1 cellular context compared by ENCODE assay signal in genomic region chr4:100372432-100372831, GRCh38.
TF ChIP-seq lines count a peak whose summit lies in the region.

No MANE protein-coding gene starts in this region.

TF ChIP-seq in H1, 55 proteins besides CTCF, POLR2A, EP300 and RAD21 (continued from another document):
- TF ChIP-seq, protein P1, sequence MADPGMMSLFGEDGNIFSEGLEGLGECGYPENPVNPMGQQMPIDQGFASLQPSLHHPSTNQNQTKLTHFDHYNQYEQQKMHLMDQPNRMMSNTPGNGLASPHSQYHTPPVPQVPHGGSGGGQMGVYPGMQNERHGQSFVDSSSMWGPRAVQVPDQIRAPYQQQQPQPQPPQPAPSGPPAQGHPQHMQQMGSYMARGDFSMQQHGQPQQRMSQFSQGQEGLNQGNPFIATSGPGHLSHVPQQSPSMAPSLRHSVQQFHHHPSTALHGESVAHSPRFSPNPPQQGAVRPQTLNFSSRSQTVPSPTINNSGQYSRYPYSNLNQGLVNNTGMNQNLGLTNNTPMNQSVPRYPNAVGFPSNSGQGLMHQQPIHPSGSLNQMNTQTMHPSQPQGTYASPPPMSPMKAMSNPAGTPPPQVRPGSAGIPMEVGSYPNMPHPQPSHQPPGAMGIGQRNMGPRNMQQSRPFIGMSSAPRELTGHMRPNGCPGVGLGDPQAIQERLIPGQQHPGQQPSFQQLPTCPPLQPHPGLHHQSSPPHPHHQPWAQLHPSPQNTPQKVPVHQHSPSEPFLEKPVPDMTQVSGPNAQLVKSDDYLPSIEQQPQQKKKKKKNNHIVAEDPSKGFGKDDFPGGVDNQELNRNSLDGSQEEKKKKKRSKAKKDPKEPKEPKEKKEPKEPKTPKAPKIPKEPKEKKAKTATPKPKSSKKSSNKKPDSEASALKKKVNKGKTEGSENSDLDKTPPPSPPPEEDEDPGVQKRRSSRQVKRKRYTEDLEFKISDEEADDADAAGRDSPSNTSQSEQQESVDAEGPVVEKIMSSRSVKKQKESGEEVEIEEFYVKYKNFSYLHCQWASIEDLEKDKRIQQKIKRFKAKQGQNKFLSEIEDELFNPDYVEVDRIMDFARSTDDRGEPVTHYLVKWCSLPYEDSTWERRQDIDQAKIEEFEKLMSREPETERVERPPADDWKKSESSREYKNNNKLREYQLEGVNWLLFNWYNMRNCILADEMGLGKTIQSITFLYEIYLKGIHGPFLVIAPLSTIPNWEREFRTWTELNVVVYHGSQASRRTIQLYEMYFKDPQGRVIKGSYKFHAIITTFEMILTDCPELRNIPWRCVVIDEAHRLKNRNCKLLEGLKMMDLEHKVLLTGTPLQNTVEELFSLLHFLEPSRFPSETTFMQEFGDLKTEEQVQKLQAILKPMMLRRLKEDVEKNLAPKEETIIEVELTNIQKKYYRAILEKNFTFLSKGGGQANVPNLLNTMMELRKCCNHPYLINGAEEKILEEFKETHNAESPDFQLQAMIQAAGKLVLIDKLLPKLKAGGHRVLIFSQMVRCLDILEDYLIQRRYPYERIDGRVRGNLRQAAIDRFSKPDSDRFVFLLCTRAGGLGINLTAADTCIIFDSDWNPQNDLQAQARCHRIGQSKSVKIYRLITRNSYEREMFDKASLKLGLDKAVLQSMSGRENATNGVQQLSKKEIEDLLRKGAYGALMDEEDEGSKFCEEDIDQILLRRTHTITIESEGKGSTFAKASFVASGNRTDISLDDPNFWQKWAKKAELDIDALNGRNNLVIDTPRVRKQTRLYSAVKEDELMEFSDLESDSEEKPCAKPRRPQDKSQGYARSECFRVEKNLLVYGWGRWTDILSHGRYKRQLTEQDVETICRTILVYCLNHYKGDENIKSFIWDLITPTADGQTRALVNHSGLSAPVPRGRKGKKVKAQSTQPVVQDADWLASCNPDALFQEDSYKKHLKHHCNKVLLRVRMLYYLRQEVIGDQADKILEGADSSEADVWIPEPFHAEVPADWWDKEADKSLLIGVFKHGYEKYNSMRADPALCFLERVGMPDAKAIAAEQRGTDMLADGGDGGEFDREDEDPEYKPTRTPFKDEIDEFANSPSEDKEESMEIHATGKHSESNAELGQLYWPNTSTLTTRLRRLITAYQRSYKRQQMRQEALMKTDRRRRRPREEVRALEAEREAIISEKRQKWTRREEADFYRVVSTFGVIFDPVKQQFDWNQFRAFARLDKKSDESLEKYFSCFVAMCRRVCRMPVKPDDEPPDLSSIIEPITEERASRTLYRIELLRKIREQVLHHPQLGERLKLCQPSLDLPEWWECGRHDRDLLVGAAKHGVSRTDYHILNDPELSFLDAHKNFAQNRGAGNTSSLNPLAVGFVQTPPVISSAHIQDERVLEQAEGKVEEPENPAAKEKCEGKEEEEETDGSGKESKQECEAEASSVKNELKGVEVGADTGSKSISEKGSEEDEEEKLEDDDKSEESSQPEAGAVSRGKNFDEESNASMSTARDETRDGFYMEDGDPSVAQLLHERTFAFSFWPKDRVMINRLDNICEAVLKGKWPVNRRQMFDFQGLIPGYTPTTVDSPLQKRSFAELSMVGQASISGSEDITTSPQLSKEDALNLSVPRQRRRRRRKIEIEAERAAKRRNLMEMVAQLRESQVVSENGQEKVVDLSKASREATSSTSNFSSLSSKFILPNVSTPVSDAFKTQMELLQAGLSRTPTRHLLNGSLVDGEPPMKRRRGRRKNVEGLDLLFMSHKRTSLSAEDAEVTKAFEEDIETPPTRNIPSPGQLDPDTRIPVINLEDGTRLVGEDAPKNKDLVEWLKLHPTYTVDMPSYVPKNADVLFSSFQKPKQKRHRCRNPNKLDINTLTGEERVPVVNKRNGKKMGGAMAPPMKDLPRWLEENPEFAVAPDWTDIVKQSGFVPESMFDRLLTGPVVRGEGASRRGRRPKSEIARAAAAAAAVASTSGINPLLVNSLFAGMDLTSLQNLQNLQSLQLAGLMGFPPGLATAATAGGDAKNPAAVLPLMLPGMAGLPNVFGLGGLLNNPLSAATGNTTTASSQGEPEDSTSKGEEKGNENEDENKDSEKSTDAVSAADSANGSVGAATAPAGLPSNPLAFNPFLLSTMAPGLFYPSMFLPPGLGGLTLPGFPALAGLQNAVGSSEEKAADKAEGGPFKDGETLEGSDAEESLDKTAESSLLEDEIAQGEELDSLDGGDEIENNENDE (IDR thresholded peaks at IDR 0.05; ENCODE audit: insufficient replicate concordance, low read length) = no peak
- TF ChIP-seq KDM1A (IDR thresholded peaks at IDR 0.05; ENCODE audit: borderline replicate concordance, low read length) = no peak
- TF ChIP-seq EZH2 (IDR thresholded peaks at IDR 0.05; ENCODE audit: low read depth, low read length, severe bottlenecking) = no peak
- TF ChIP-seq POU5F1 (IDR thresholded peaks at IDR 0.05; ENCODE audit: low read depth, low read length) = no peak
- no peak for TF ChIP-seq SAP30 (IDR thresholded peaks at IDR 0.05; ENCODE audit: insufficient read depth, insufficient replicate concordance, low read length)
- no peak for TF ChIP-seq JUN (IDR thresholded peaks at IDR 0.05; ENCODE audit: low read depth, low read length)
- no peak for TF ChIP-seq SP2 (IDR thresholded peaks at IDR 0.05; ENCODE audit: low read length)
- no peak for TF ChIP-seq RFX5 (IDR thresholded peaks at IDR 0.05; ENCODE audit: borderline replicate concordance, low read depth, low read length)
- TF ChIP-seq PHF8 (conservative IDR thresholded peaks at IDR 0.05; ENCODE audit: low read depth, low read length) = no peak
